Comparison of ENCODE assay signal across 16 cellular contexts in the genomic region with DNA sequence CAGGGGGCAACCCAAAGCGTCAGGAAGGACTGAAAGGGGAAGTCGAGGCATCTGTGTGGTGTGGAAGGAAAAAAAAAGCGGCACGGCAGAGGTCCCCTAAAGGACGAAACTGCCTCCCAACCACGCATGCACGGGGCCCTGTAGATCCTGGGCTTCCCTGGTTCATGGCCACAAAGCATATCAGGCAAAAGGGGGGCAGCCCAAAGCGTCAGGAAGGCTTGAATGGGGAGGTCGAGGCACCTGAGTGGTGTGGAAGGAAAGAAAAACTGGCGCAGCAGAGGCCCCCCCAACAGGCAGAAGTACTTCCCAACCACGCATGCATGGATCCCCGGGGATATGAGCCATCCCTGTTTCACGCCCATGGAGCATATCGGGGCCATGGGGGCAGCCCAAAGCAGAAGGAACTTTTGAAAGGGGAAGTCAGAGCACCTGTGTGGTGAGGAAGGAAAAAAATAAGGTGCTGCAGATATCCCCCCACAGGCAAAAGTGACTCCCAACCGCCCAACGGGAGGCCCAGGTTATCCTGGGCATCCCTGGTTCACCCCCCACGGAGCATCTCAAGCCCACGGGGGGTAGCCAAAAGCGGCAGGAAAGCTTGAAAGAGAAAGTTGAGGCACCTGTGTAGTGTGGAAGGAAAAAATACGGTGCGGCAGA.
"Had no signal": no experiment of that assay in that cellular context is flagged by ENCODE, and none has a peak within 500 bp of the region (broad histone marks: within the 10 kb centered on the region; RNA-seq: fewer than 3 reads in every experiment).

No MANE protein-coding gene starts in this region.

- H3K36me3 ChIP-seq: tibial artery, vagina had no signal

- H3K27ac Mint-ChIP-seq: activated CD4-positive, alpha-beta memory T cell treated with anti-CD3 and anti-CD28 coated beads, Interleukin-2, amount 10 ng/mL, durations not matched to agents 7 days and 5 days; activated CD8-positive, alpha-beta memory T cell treated with anti-CD3 and anti-CD28 coated beads, Interleukin-2, amount 10 ng/mL, durations not matched to agents 7 days and 5 days; activated naive CD8-positive, alpha-beta T cell; effector memory CD8-positive, alpha-beta T cell; mesothelial cell of epicardium; natural killer cell treated with Interleukin-12 subunit alpha and Interleukin-12 subunit beta and Interleukin-15 and Interleukin-18, amount 100 ng/mL, for 72 hours; stimulated activated effector memory CD8-positive, alpha-beta T cell treated with anti-CD3 and anti-CD28 coated beads, Interleukin-12 subunit alpha, Interleukin-12 subunit beta, amount 100 ng/mL, for 72 hours had no signal

- H3K4me1 Mint-ChIP-seq: activated CD4-positive, alpha-beta memory T cell treated with anti-CD3 and anti-CD28 coated beads, Interleukin-2, amount 10 ng/mL, durations not matched to agents 7 days and 5 days; activated CD8-positive, alpha-beta memory T cell treated with anti-CD3 and anti-CD28 coated beads, Interleukin-2, amount 10 ng/mL, durations not matched to agents 7 days and 5 days; mesothelial cell of epicardium; stimulated activated effector memory CD8-positive, alpha-beta T cell treated with anti-CD3 and anti-CD28 coated beads, Interleukin-12 subunit alpha, Interleukin-12 subunit beta, amount 100 ng/mL, for 72 hours had no signal

- H3K27me3 ChIP-seq: tibial artery, vagina had no signal

- ATAC-seq: activated CD8-positive, alpha-beta memory T cell treated with anti-CD3 and anti-CD28 coated beads, Interleukin-2, amount 10 ng/mL, durations not matched to agents 7 days and 5 days; effector memory CD8-positive, alpha-beta T cell; natural killer cell treated with Interleukin-12 subunit alpha and Interleukin-12 subunit beta and Interleukin-15 and Interleukin-18, amount 100 ng/mL, for 72 hours; stimulated activated effector memory CD8-positive, alpha-beta T cell treated with anti-CD3 and anti-CD28 coated beads, Interleukin-12 subunit alpha, Interleukin-12 subunit beta, amount 100 ng/mL, for 72 hours had no signal

- H3K4me3 Mint-ChIP-seq: activated CD4-positive, alpha-beta memory T cell treated with anti-CD3 and anti-CD28 coated beads, Interleukin-2, amount 10 ng/mL, durations not matched to agents 7 days and 5 days; activated CD8-positive, alpha-beta memory T cell treated with anti-CD3 and anti-CD28 coated beads, Interleukin-2, amount 10 ng/mL, durations not matched to agents 7 days and 5 days; activated naive CD8-positive, alpha-beta T cell; effector memory CD8-positive, alpha-beta T cell; mesothelial cell of epicardium; natural killer cell treated with Interleukin-12 subunit alpha and Interleukin-12 subunit beta and Interleukin-15 and Interleukin-18, amount 100 ng/mL, for 72 hours; stimulated activated effector memory CD8-positive, alpha-beta T cell treated with anti-CD3 and anti-CD28 coated beads, Interleukin-12 subunit alpha, Interleukin-12 subunit beta, amount 100 ng/mL, for 72 hours had no signal

- H3K36me3 Mint-ChIP-seq: activated CD8-positive, alpha-beta memory T cell treated with anti-CD3 and anti-CD28 coated beads, Interleukin-2, amount 10 ng/mL, durations not matched to agents 7 days and 5 days; activated naive CD8-positive, alpha-beta T cell; mesothelial cell of epicardium; stimulated activated effector memory CD8-positive, alpha-beta T cell treated with anti-CD3 and anti-CD28 coated beads, Interleukin-12 subunit alpha, Interleukin-12 subunit beta, amount 100 ng/mL, for 72 hours had no signal

- H3K27me3 Mint-ChIP-seq: activated CD4-positive, alpha-beta memory T cell treated with anti-CD3 and anti-CD28 coated beads, Interleukin-2, amount 10 ng/mL, durations not matched to agents 7 days and 5 days; activated CD8-positive, alpha-beta memory T cell treated with anti-CD3 and anti-CD28 coated beads, Interleukin-2, amount 10 ng/mL, durations not matched to agents 7 days and 5 days; activated naive CD8-positive, alpha-beta T cell; effector memory CD8-positive, alpha-beta T cell; natural killer cell treated with Interleukin-12 subunit alpha and Interleukin-12 subunit beta and Interleukin-15 and Interleukin-18, amount 100 ng/mL, for 72 hours had no signal

- H3K4me3 ChIP-seq: lung, skin epidermis, tibial artery, vagina had no signal

- DNase-seq: activated CD4-positive, alpha-beta memory T cell treated with anti-CD3 and anti-CD28 coated beads, Interleukin-2, amount 10 ng/mL, durations not matched to agents 7 days and 5 days; activated CD4-positive, alpha-beta T cell treated with anti-CD3 and anti-CD28 coated beads for 48 hours; activated CD4-positive, CD25-positive, alpha-beta regulatory T cell; activated CD8-positive, alpha-beta memory T cell treated with anti-CD3 and anti-CD28 coated beads, Interleukin-2, amount 10 ng/mL, durations not matched to agents 7 days and 5 days; effector memory CD8-positive, alpha-beta T cell; stimulated activated CD4-positive, alpha-beta T cell treated with anti-CD3 and anti-CD28 coated beads, Interleukin-4, amount 100 ng/mL, for 24 hours; T-helper 1 cell; T-helper 9 cell had no signal

- H3K4me1 ChIP-seq: tibial artery, vagina had no signal

- H3K27ac ChIP-seq: skin epidermis, tibial artery, vagina had no signal
